ENCODE assay signal across 8 cellular contexts in the genomic region with DNA sequence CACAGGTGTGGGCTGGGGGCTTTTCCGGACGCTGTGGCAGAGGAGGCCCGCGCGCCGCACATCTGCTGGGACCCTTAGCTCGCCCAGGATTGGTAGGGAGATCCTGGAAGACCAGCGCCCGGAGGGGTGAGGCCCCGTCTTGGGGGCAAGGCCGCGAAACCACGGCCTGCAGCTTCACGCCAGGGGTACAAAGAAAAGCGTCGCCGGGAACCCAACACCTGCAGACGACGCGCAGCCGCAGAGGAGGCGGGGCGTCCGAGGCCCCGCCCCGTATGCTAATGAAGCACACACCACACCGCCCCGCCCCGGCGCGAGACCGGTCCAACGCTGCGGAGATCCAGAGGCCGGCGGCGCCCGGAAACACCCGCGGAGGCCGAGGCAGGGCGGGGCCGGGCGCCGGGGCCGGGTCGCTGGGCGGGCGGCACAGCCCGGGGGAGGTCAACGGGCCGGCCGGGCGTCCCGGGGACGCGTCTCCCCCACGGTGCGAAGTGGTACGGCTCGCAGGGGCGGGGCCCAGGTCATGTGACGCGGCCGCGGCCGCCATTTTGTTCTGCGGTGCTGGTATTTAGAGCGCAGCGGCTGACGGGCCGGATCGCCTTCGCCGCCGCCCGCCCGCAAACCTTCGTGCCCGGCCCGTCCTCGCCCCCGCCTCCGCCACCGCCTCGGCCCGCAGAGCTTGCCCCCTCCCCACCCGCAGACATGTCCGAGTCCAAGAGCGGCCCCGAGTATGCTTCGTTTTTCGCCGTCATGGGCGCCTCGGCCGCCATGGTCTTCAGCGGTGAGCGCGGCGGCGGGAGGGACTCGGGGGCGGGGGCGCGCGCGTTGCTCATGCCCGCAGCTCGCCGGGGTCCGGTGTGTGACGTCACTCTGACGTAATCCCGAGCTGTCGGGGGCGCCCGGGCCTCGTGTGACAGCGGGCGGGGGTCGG. TPM values are rescaled to one million over a fixed set of nuclear protein-coding genes. Genes with fewer than 3 reads are reported as not detected.
DNase-seq lines count a peak whose midpoint lies in the region; ATAC-seq, FAIRE-seq and TF ChIP-seq lines count a peak whose summit lies in the region.

A gene (plus strand): TSS at position 548 of the 928 bp plus-strand sequence. CDS start 152 bp downstream, at position 700.

- H3K4me2 ChIP-seq in astrocyte (ENCODE audit: low read length): peak within 1 kb of the TSS; percentile 99

- peaks cover 28% of the 10 kb centered on the region for H3K4me1 Mint-ChIP-seq in astrocyte (ENCODE audit: low read depth, unreplicated experiment)

- intact Hi-C loops in aorta (cut with DNase I): no loop called here

- H3K27me3 Mint-ChIP-seq in astrocyte (ENCODE audit: low read depth, unreplicated experiment): peaks cover 1% of the 10 kb centered on the region

- peaks cover 46% of the 10 kb centered on the region for H3K79me2 ChIP-seq in astrocyte (ENCODE audit: insufficient read depth, low read length)

- H3K4me3 Mint-ChIP-seq in astrocyte (ENCODE audit: unreplicated experiment): peak within 1 kb of the TSS; percentile 97

- no peak for TF ChIP-seq CTCF in astrocyte (IDR thresholded peaks at IDR 0.05; ENCODE audit: insufficient read depth, low read depth, low read length)

- H3K27ac ChIP-seq in astrocyte (ENCODE audit: low read depth, low read length): peak within 1 kb of the TSS; percentile 82
- peak within 1 kb of the TSS; percentile 61 to 83 for H3K27ac ChIP-seq in aorta (ENCODE audit: low read depth in 1 of 2, low read length in 2 of 2)

- no peak for FAIRE-seq in astrocyte (lab: Jason Lieb, UNC)

- 1 to 2% methylated on average over 68 to 122 of the region's 122 CpGs for WGBS in aorta, 2 donors

- H3K9ac ChIP-seq in astrocyte (ENCODE audit: low read length): peak within 1 kb of the TSS; percentile 95

- H3K4me3 ChIP-seq in astrocyte (ENCODE audit: insufficient read depth, low read depth, low read length): peak within 1 kb of the TSS; percentile 88
- H3K4me3 ChIP-seq in aorta (ENCODE audit: low read length in 2 of 2): peak within 1 kb of the TSS; percentile 86 to 94

- H3K4me1 ChIP-seq in astrocyte (ENCODE audit: insufficient read depth, low read length): peaks cover 39% of the 10 kb centered on the region
- H3K4me1 ChIP-seq in aorta (ENCODE audit: control insufficient read depth in 1 of 2, insufficient read depth in 2 of 2, low read length in 2 of 2): no peaks in the 10 kb centered on the region

- H4K20me1 ChIP-seq in astrocyte (ENCODE audit: insufficient read depth, low read length): peaks cover 43% of the 10 kb centered on the region

- H3K9me3 Mint-ChIP-seq in astrocyte (ENCODE audit: unreplicated experiment): no peaks in the 10 kb centered on the region

- peak; percentile 94 to 99 for DNase-seq in NCI-H1930 (lab: John Stamatoyannopoulos, UW)
- DNase-seq in T-helper 22 cell (ENCODE audit: low read depth): peak; percentile 83
- DNase-seq in astrocyte (ENCODE audit: low read depth): peak; percentile 54
- peak; percentile 91 for DNase-seq in hepatic stellate cell (ENCODE audit: low spot score)
- peak; percentile 93 for DNase-seq in retina
- DNase-seq in aorta: peak; percentile 95 to 97

- H3K27me3 ChIP-seq in astrocyte (ENCODE audit: insufficient read depth, low read length): no peaks in the 10 kb centered on the region
- no peaks in the 10 kb centered on the region for H3K27me3 ChIP-seq in aorta (ENCODE audit: control insufficient read depth in 1 of 2, insufficient read depth in 2 of 2, low read length in 1 of 2)

- peak within 1 kb of the TSS; percentile 94 for H3K27ac Mint-ChIP-seq in astrocyte (ENCODE audit: unreplicated experiment)

- H3K9me3 ChIP-seq in astrocyte (ENCODE audit: insufficient read depth, low read depth, low read length): no peaks in the 10 kb centered on the region
- H3K9me3 ChIP-seq in aorta (ENCODE audit: control insufficient read depth, low read length): no peaks in the 10 kb centered on the region

- ATAC-seq in GM18508 (IDR thresholded peaks at IDR 0.05; ENCODE audit: insufficient read depth, unreplicated experiment): peak; percentile 34
- peak; percentile 68 for ATAC-seq in HG02970 (IDR thresholded peaks at IDR 0.05; ENCODE audit: low FRiP score, unreplicated experiment)
- peak; percentile 91 for ATAC-seq in aorta (ENCODE audit: low FRiP score)

- peaks cover 6% of the 10 kb centered on the region for H3K36me3 Mint-ChIP-seq in astrocyte (ENCODE audit: low read depth, unreplicated experiment)

- peak within 1 kb of the TSS; percentile 89 for H2AFZ ChIP-seq in astrocyte (ENCODE audit: low read depth, low read length)

- H3K36me3 ChIP-seq in astrocyte (ENCODE audit: insufficient read depth, low read length) (no peaks in the 10 kb centered on the region), aorta (ENCODE audit: control insufficient read depth in 1 of 2, insufficient read depth in 2 of 2, low read length in 1 of 2) (no peaks in the 10 kb centered on the region)

RNA-seq across cellular contexts. Expression of the gene that starts here (rescaled TPM):
- 311 TPM in 2 replicates for total RNA-seq in astrocyte
- 100 to 1,000 TPM; 116 to 119 TPM for total RNA-seq in aorta
- 100 to 1,000 TPM in 1 of 2 donors, 10 to 100 TPM in 1; 67.9 to 108 TPM for polyA plus RNA-seq in aorta

Comparison
In these comparisons a context has a peak if more than half of its experiments do, and no peak if none do; other contexts are left out.
1. Peak in every context shown above with its lines: DNase-seq, ATAC-seq, H3K4me3 ChIP-seq and H3K27ac ChIP-seq.
2. ATAC-seq: peak in every context shown above with its lines; median percentile 91 in aorta; 68 in HG02970; 34 in GM18508.